ENCODE assay signal across 13 cellular contexts in the genomic region with DNA sequence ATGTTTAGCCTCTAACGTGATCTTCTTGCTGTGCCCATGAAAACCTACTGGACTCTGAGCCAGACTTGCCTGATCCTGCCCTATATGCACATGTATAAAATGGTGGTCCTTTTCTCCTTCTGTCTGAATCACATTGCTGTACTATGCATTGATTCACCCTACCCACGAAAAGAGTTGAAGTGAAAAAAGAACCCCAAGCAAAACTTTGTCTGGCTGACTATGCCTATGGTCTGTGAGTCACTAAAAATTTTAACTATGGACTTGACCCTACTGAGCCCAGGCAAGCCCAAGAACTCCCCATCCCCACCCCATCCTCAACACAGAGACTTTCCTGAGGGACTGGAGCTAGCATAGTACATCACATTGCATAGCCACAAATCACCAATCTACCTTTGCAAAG.
"Had no signal": no experiment of that assay in that cellular context is flagged by ENCODE, and none has a peak within 500 bp of the region (broad histone marks: within the 10 kb centered on the region; RNA-seq: fewer than 3 reads in every experiment).

No MANE protein-coding gene starts in this region.

- H3K27me3 ChIP-seq: esophagus squamous epithelium, gastrocnemius medialis, thyroid gland had no signal

- ATAC-seq: gastrocnemius medialis had no signal

- H3K36me3 ChIP-seq: esophagus squamous epithelium, gastrocnemius medialis, thyroid gland, uterus had no signal

- H3K4me3 ChIP-seq: esophagus squamous epithelium, gastrocnemius medialis, thyroid gland, uterus had no signal

- H3K27ac ChIP-seq: esophagus squamous epithelium, gastrocnemius medialis, thyroid gland, uterus had no signal

- H3K9me3 ChIP-seq: gastrocnemius medialis, thyroid gland, uterus had no signal

- H3K4me1 ChIP-seq: esophagus squamous epithelium, gastrocnemius medialis, thyroid gland, uterus had no signal

- FAIRE-seq: small intestine had no signal

- DNase-seq: activated CD4-positive, alpha-beta T cell treated with anti-CD3 and anti-CD28 coated beads, Interleukin-2, amount 50 U/mL, for 4 hours; activated CD4-positive, CD25-positive, alpha-beta regulatory T cell treated with anti-CD3 and anti-CD28 coated beads, Interleukin-2, amount 50 U/mL, for 72 hours; activated effector memory CD4-positive, alpha-beta T cell treated with Interleukin-2 at 50 U/mL for 16 hours; activated T-cell treated with anti-CD3 and anti-CD28 coated beads, Interleukin-2, amount 50 U/mL, for 1 hour; dermis blood vessel endothelial cell; esophagus squamous epithelium; gastrocnemius medialis; kidney glomerular epithelial cell; naive B cell; retina; small intestine; thyroid gland; uterus had no signal
